16 cellular contexts compared by ENCODE assay signal in genomic region chr2:231660860-231661259, GRCh38. TPM values are rescaled to one million over a fixed set of nuclear protein-coding genes. Genes with fewer than 3 reads are reported as not detected.
DNase-seq lines count a peak whose midpoint lies in the region; ATAC-seq lines count a peak whose summit lies in the region.
"Had no signal": no experiment of that assay in that cellular context is flagged by ENCODE, and none has a peak within 500 bp of the region (broad histone marks: within the 10 kb centered on the region; RNA-seq: fewer than 3 reads in every experiment).

No MANE protein-coding gene starts in this region.

- H3K4me3 ChIP-seq in stomach smooth muscle (ENCODE audit: low read length in 2 of 2) = no peak overlapping the region

- H3K9ac ChIP-seq in stomach smooth muscle (ENCODE audit: low read length in 2 of 2) = no peak overlapping the region

- H3K4me1 ChIP-seq in stomach smooth muscle (ENCODE audit: control insufficient read depth, insufficient read depth, low read length) = peaks cover 18% of the 10 kb centered on the region

- H3K36me3 Mint-ChIP-seq in activated naive CD4-positive, alpha-beta T cell treated with anti-CD3 and anti-CD28 coated beads for 36 hours (ENCODE audit: low read depth) = no peaks in the 10 kb centered on the region
- no peaks in the 10 kb centered on the region for H3K36me3 Mint-ChIP-seq in T-cell
- no peaks in the 10 kb centered on the region for H3K36me3 Mint-ChIP-seq in immature natural killer cell

- no peak for ATAC-seq in T-cell (replicated peaks in 1 of 4)

- peak overlapping the region; percentile 92 for H3K27ac ChIP-seq in stomach smooth muscle (ENCODE audit: low read length)
- H3K27ac ChIP-seq: PC-9, WERI-Rb-1 had no signal

- H3K27me3 ChIP-seq in stomach smooth muscle (ENCODE audit: control insufficient read depth in 1 of 2, insufficient read depth in 2 of 2, low read length in 2 of 2) = no peaks in the 10 kb centered on the region
- H3K27me3 ChIP-seq: testis had no signal

- no peaks in the 10 kb centered on the region for H3K9me3 ChIP-seq in stomach smooth muscle (ENCODE audit: control insufficient read depth in 2 of 2, low read length in 2 of 2)
- H3K9me3 ChIP-seq: testis had no signal

- no peaks in the 10 kb centered on the region for H3K36me3 ChIP-seq in stomach smooth muscle (ENCODE audit: control insufficient read depth in 2 of 2, insufficient read depth in 2 of 2, low read length in 2 of 2)
- H3K36me3 ChIP-seq: WERI-Rb-1 had no signal

- no peaks in the 10 kb centered on the region for H3K27me3 Mint-ChIP-seq in activated naive CD4-positive, alpha-beta T cell treated with anti-CD3 and anti-CD28 coated beads for 36 hours (ENCODE audit: low read depth)
- no peaks in the 10 kb centered on the region for H3K27me3 Mint-ChIP-seq in T-cell
- H3K27me3 Mint-ChIP-seq in immature natural killer cell (ENCODE audit: low read depth in 3 of 3) = peaks cover 6 to 8% (median 8%) of the 10 kb centered on the region in 3 donors

- POLR2A ChIA-PET in T-cell (lab: Charles Lee) = interaction anchor here (0.5 to 2.0 kb wide), 3 partner anchors 43 to 129 kb away, joined by 3 to 5 read pairs (median 5); no protein-coding TSS in a partner anchor

- intact Hi-C loops in activated naive CD4-positive, alpha-beta T cell treated with anti-CD3 and anti-CD28 coated beads for 36 hours (cut with micrococcal nuclease) = no loop called here

- no peaks in the 10 kb centered on the region for H3K9me3 Mint-ChIP-seq in activated naive CD4-positive, alpha-beta T cell treated with anti-CD3 and anti-CD28 coated beads for 36 hours
- no peaks in the 10 kb centered on the region for H3K9me3 Mint-ChIP-seq in T-cell
- no peaks in the 10 kb centered on the region for H3K9me3 Mint-ChIP-seq in immature natural killer cell

- CTCF ChIA-PET in activated naive CD4-positive, alpha-beta T cell treated with anti-CD3 and anti-CD28 coated beads for 36 hours (lab: Charles Lee) = interaction anchor here (0.6 to 1.4 kb wide), 5 partner anchors 16 to 59 kb away, joined by 3 to 5 read pairs (median 3); no protein-coding TSS in a partner anchor
- CTCF ChIA-PET in T-cell (lab: Charles Lee) = interaction anchor here in 1 of 2 donors (1.2 kb wide), 1 partner anchor 54 kb away, joined by 3 read pairs; no protein-coding TSS in a partner anchor

- no peak for DNase-seq in activated naive CD4-positive, alpha-beta T cell treated with anti-CD3 and anti-CD28 coated beads for 36 hours
- DNase-seq in activated naive CD4-positive, alpha-beta T cell treated with Interleukin-2 at 50 U/mL for 16 hours = no peak
- DNase-seq in T-cell (no peak), immature natural killer cell (no peak), HPDE6-E6E7 (ENCODE audit: extremely low spot score) (no peak), NCI-H446 treated with DMSO at 0.1 percent for 48 hours (lab: John Stamatoyannopoulos, UW) (no peak), DMS79 treated with DMSO at 0.1 percent for 48 hours (lab: John Stamatoyannopoulos, UW) (no peak)
- DNase-seq: amniotic stem cell, head of caudate nucleus, kidney glomerular epithelial cell, NCI-H2029 treated with DMSO at 0.1 percent for 48 hours, NCI-H526 treated with DMSO at 0.1 percent for 48 hours, PC-9, testis, WERI-Rb-1 had no signal

- H3K4me3 Mint-ChIP-seq in activated naive CD4-positive, alpha-beta T cell treated with anti-CD3 and anti-CD28 coated beads for 36 hours = no peak overlapping the region
- H3K4me3 Mint-ChIP-seq in T-cell (peak overlapping the region in 2 of 3 donors; percentile 66 to 82), immature natural killer cell (peak overlapping the region; percentile 39 to 77 (median 44))

- H3K4me1 Mint-ChIP-seq in activated naive CD4-positive, alpha-beta T cell treated with anti-CD3 and anti-CD28 coated beads for 36 hours (ENCODE audit: low read depth) = peaks cover 17% of the 10 kb centered on the region
- peaks cover 5 to 20% (median 17%) of the 10 kb centered on the region in 3 donors for H3K4me1 Mint-ChIP-seq in T-cell
- H3K4me1 Mint-ChIP-seq in immature natural killer cell = peaks cover 22 to 30% of the 10 kb centered on the region in 2 donors

- H3K27ac Mint-ChIP-seq in activated naive CD4-positive, alpha-beta T cell treated with anti-CD3 and anti-CD28 coated beads for 36 hours = peak overlapping the region; percentile 46
- H3K27ac Mint-ChIP-seq in T-cell (peak overlapping the region; percentile 96 to 97), immature natural killer cell (peak overlapping the region in 4 of 6 donors; percentile 19 to 95 (median 82))

RNA-seq across cellular contexts. Expression of gene PTMA, which starts 47.5 kb away (rescaled TPM):
- 1,000 to 10,000 TPM; 2,162 to 2,216 TPM for total RNA-seq in activated naive CD4-positive, alpha-beta T cell treated with anti-CD3 and anti-CD28 coated beads for 36 hours
- 1,000 to 10,000 TPM; 1,067 to 1,378 (median 1,149) TPM for total RNA-seq in T-cell
- 1,000 to 10,000 TPM in 2 of 3 donors, 100 to 1,000 TPM in 1; 953 to 2,361 (median 1,987) TPM for polyA plus RNA-seq in immature natural killer cell

Comparison
In these comparisons a context has a peak if more than half of its experiments do, and no peak if none do; other contexts are left out.
1. H3K27ac Mint-ChIP-seq: peak in every context shown above with its lines; median percentile 96 in T-cell; 82 in immature natural killer cell; 46 in activated naive CD4-positive, alpha-beta T cell treated with anti-CD3 and anti-CD28 coated beads for 36 hours.